ENCODE assay signal across 9 cellular contexts in genomic region chrX:40090961-40091360, GRCh38. TPM values are rescaled to one million over a fixed set of nuclear protein-coding genes. Genes with fewer than 3 reads are reported as not detected.
DNase-seq lines count a peak whose midpoint lies in the region; ATAC-seq, FAIRE-seq and TF ChIP-seq lines count a peak whose summit lies in the region.
"Had no signal": no experiment of that assay in that cellular context is flagged by ENCODE, and none has a peak within 500 bp of the region (broad histone marks: within the 10 kb centered on the region; RNA-seq: fewer than 3 reads in every experiment).

No MANE protein-coding gene starts in this region.

- H2BK5ac ChIP-seq in H9 (ENCODE audit: insufficient read length, low read length): no peak overlapping the region

- peaks cover 38% of the 10 kb centered on the region for H3K23me2 ChIP-seq in H9 (ENCODE audit: insufficient read length, low read depth, low read length, poor library complexity, severe bottlenecking)

- no peak for TF ChIP-seq CTCF in H9 (conservative IDR thresholded peaks at IDR 0.05)
- no peak for TF ChIP-seq CTCF in astrocyte (IDR thresholded peaks at IDR 0.05; ENCODE audit: insufficient read depth, low read depth, low read length)

- H2BK120ac ChIP-seq in H9 (ENCODE audit: low read depth, low read length, poor library complexity, severe bottlenecking): no peak overlapping the region

- H3K4me3 Mint-ChIP-seq in H9 (peak overlapping the region; percentile 82 to 86), astrocyte (ENCODE audit: unreplicated experiment) (no peak overlapping the region)
- H3K4me3 Mint-ChIP-seq in naive thymus-derived CD8-positive, alpha-beta T cell: peak overlapping the region; percentile 50 to 80 (median 74)

- no peak overlapping the region for H3K14ac ChIP-seq in H9 (ENCODE audit: insufficient read depth, low read length)

- peak; percentile 61 for DNase-seq in H9
- no peak for DNase-seq in astrocyte (ENCODE audit: low read depth)
- DNase-seq in naive thymus-derived CD8-positive, alpha-beta T cell: no peak
- DNase-seq in NCI-H69 (lab: John Stamatoyannopoulos, UW): no peak
- DNase-seq: NCI-H1694 had no signal

- H3K4ac ChIP-seq in H9 (ENCODE audit: low read depth, low read length): no peak overlapping the region

- ATAC-seq in naive thymus-derived CD8-positive, alpha-beta T cell: no peak
- ATAC-seq in GM19463 (IDR thresholded peaks at IDR 0.05; ENCODE audit: unreplicated experiment): no peak
- ATAC-seq in GM18498 (IDR thresholded peaks at IDR 0.05; ENCODE audit: unreplicated experiment): no peak
- no peak for ATAC-seq in HG03354 (IDR thresholded peaks at IDR 0.05; ENCODE audit: poor library complexity, severe bottlenecking, unreplicated experiment)

- H3K56ac ChIP-seq in H9 (ENCODE audit: insufficient read length, low read depth, low read length): no peak overlapping the region

- H3K79me2 ChIP-seq in H9 (ENCODE audit: insufficient read depth, low read length) (peaks cover 23% of the 10 kb centered on the region), astrocyte (ENCODE audit: insufficient read depth, low read length) (peaks cover 90% of the 10 kb centered on the region)

- no CpG with 5 or more reads among the region's 7 CpGs for WGBS in H9 (ENCODE audit: extremely low coverage, insufficient read length, low lambda C conversion rate)

- H3K27ac Mint-ChIP-seq in H9 (peak overlapping the region; percentile 74 to 95 (median 86)), astrocyte (ENCODE audit: unreplicated experiment) (no peak overlapping the region)
- peak overlapping the region in 3 of 10 donors; percentile 16 to 67 (median 54) for H3K27ac Mint-ChIP-seq in naive thymus-derived CD8-positive, alpha-beta T cell

- no peak overlapping the region for H4K5ac ChIP-seq in H9 (ENCODE audit: insufficient read length, low read depth, low read length)

- peaks cover 1% of the 10 kb centered on the region for H3K79me1 ChIP-seq in H9 (ENCODE audit: insufficient read depth, low read depth, low read length, poor library complexity, severe bottlenecking)

- H2AK5ac ChIP-seq in H9 (ENCODE audit: insufficient read length, low read length): no peak overlapping the region

- H3K4me1 Mint-ChIP-seq in H9 (peaks cover 54 to 67% of the 10 kb centered on the region in 2 experiments), astrocyte (ENCODE audit: low read depth, unreplicated experiment) (peaks cover 30% of the 10 kb centered on the region)
- H3K4me1 Mint-ChIP-seq in naive thymus-derived CD8-positive, alpha-beta T cell: peaks cover 24 to 82% (median 63%) of the 10 kb centered on the region in 4 donors

- no peak overlapping the region for H2BK12ac ChIP-seq in H9 (ENCODE audit: insufficient read length, low read depth, low read length)

- H3K9ac ChIP-seq in BLaER1 (no peak overlapping the region), H9 (ENCODE audit: extremely low read depth, insufficient read length, low read length) (peak overlapping the region; percentile 77), astrocyte (ENCODE audit: low read length) (no peak overlapping the region)

- H3K9me3 Mint-ChIP-seq in H9 (peaks cover 63 to 64% of the 10 kb centered on the region in 2 experiments), astrocyte (ENCODE audit: unreplicated experiment) (no peaks in the 10 kb centered on the region)
- H3K9me3 Mint-ChIP-seq in naive thymus-derived CD8-positive, alpha-beta T cell: peaks cover 0 to 3% (median 0%) of the 10 kb centered on the region in 9 donors

- H4K8ac ChIP-seq in H9 (replicated peaks; ENCODE audit: insufficient read length, low read depth, low read length): no peak overlapping the region

- peaks cover 34% of the 10 kb centered on the region for H3K9me3 ChIP-seq in BLaER1
- H3K9me3 ChIP-seq in H9 (ENCODE audit: control insufficient read depth, low read depth, low read length): no peaks in the 10 kb centered on the region
- no peaks in the 10 kb centered on the region for H3K9me3 ChIP-seq in astrocyte (ENCODE audit: insufficient read depth, low read depth, low read length)

- peak overlapping the region; percentile 85 for H3K4me2 ChIP-seq in BLaER1
- peak overlapping the region; percentile 74 for H3K4me2 ChIP-seq in H9 (ENCODE audit: insufficient read depth, insufficient read length, low read length)
- peak overlapping the region; percentile 72 for H3K4me2 ChIP-seq in astrocyte (ENCODE audit: low read length)

- no peak overlapping the region for H3T11ph ChIP-seq in H9 (ENCODE audit: low read length)

- H2AFZ ChIP-seq in H9 (ENCODE audit: low read length): no peak overlapping the region
- no peak overlapping the region for H2AFZ ChIP-seq in astrocyte (ENCODE audit: low read depth, low read length)

- H2BK15ac ChIP-seq in H9 (ENCODE audit: low read depth, low read length): no peak overlapping the region

- H3K23ac ChIP-seq in H9 (ENCODE audit: insufficient read length, low read depth, low read length): no peak overlapping the region

- H3K27ac ChIP-seq in BLaER1 (no peak overlapping the region), H9 (ENCODE audit: insufficient read length, low read depth, low read length) (no peak overlapping the region), astrocyte (ENCODE audit: low read depth, low read length) (no peak overlapping the region)

- H3K36me3 Mint-ChIP-seq in H9 (ENCODE audit: insufficient read depth in 1 of 3, low read depth in 3 of 3) (peaks cover 7 to 30% (median 17%) of the 10 kb centered on the region in 3 experiments; a peak in 6 of 7 replicates), astrocyte (ENCODE audit: low read depth, unreplicated experiment) (no peaks in the 10 kb centered on the region)
- no peaks in the 10 kb centered on the region for H3K36me3 Mint-ChIP-seq in naive thymus-derived CD8-positive, alpha-beta T cell

- peaks cover 31% of the 10 kb centered on the region for H3K27me3 Mint-ChIP-seq in H9 (ENCODE audit: low read depth)
- peaks cover 2% of the 10 kb centered on the region for H3K27me3 Mint-ChIP-seq in astrocyte (ENCODE audit: low read depth, unreplicated experiment)
- H3K27me3 Mint-ChIP-seq in naive thymus-derived CD8-positive, alpha-beta T cell: no peaks in the 10 kb centered on the region

- H4K20me1 ChIP-seq in BLaER1 (peaks cover 100% of the 10 kb centered on the region), H9 (ENCODE audit: control insufficient read depth, insufficient read depth, insufficient read length) (no peaks in the 10 kb centered on the region), astrocyte (ENCODE audit: insufficient read depth, low read length) (peaks cover 76% of the 10 kb centered on the region)

- H3K36me3 ChIP-seq in BLaER1 (peaks cover 21% of the 10 kb centered on the region), astrocyte (ENCODE audit: insufficient read depth, low read length) (no peaks in the 10 kb centered on the region)

- H3K27me3 ChIP-seq in BLaER1 (peaks cover 80% of the 10 kb centered on the region), H9 (ENCODE audit: insufficient read depth, low read length) (peaks cover 32% of the 10 kb centered on the region), astrocyte (ENCODE audit: insufficient read depth, low read length) (no peaks in the 10 kb centered on the region)

- POLR2A ChIA-PET in naive thymus-derived CD8-positive, alpha-beta T cell (lab: Charles Lee): interaction anchor here (0.6 to 1.2 kb wide), 3 partner anchors 13 to 93 kb away, joined by 3 read pairs; no protein-coding TSS in a partner anchor

- H3K4me3 ChIP-seq in BLaER1 (peak overlapping the region; percentile 54; the same call in 1 of the 2 replicates), astrocyte (ENCODE audit: insufficient read depth, low read depth, low read length) (no peak overlapping the region)

- no peak overlapping the region for H3K18ac ChIP-seq in H9 (ENCODE audit: insufficient read length, low read depth, low read length)

- no peak for FAIRE-seq in astrocyte (lab: Jason Lieb, UNC)

- H3K4me1 ChIP-seq in BLaER1 (peaks cover 95% of the 10 kb centered on the region), H9 (ENCODE audit: insufficient read depth, low read length) (peaks cover 18% of the 10 kb centered on the region; the same call in 1 of the 2 replicates), astrocyte (ENCODE audit: insufficient read depth, low read length) (peaks cover 28% of the 10 kb centered on the region)

- no peak overlapping the region for H2BK20ac ChIP-seq in H9 (ENCODE audit: low read depth, low read length, poor library complexity, severe bottlenecking)

- H4K91ac ChIP-seq in H9 (ENCODE audit: insufficient read length, low read depth, low read length): no peak overlapping the region

RNA-seq across cellular contexts. Expression of gene BCOR, which starts 6.8 kb away (rescaled TPM):
- total RNA-seq in H9 (2021) (126 and 134 TPM in 2 replicates), astrocyte (9.0 TPM in 2 replicates)
- 10 to 100 TPM; 31.6 to 35.9 TPM for total RNA-seq in naive thymus-derived CD8-positive, alpha-beta T cell
- polyA plus RNA-seq in naive thymus-derived CD8-positive, alpha-beta T cell: 1 to 10 TPM; 2.5 to 7.7 (median 6.6) TPM
